Comparison of ENCODE assay signal across 9 cellular contexts in the genomic region with DNA sequence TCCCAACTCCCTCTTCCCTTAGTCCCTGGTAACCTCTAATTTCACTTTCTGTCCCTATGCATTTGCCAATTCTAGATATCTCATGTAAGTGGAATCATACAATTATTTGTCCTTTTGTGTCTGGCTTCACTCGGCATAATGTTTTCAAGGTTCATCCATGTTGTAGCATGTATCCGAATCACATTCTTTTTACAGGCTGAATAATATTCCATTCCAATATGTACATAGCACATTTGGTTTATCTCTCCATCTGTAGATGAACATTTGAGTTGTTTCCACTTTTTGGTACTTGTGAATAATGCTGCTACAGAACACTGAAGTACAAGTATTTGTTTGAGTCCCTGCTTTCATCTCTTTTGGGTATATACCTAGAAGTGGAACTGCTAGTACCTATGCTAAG. TPM values are rescaled to one million over a fixed set of nuclear protein-coding genes. Genes with fewer than 3 reads are reported as not detected.
A peak's percentile ranks its signal among the peaks of the same experiment; 100 is the strongest.
DNase-seq lines count a peak whose midpoint lies in the region; ATAC-seq and TF ChIP-seq lines count a peak whose summit lies in the region.
"Had no signal": no experiment of that assay in that cellular context is flagged by ENCODE, and none has a peak within 500 bp of the region (broad histone marks: within the 10 kb centered on the region; RNA-seq: fewer than 3 reads in every experiment).

No MANE protein-coding gene starts in this region.

- peak overlapping the region; percentile 84 for H3K27ac Mint-ChIP-seq in MCF 10A (ENCODE audit: low read depth, unreplicated experiment)
- peak overlapping the region; percentile 98 for H3K27ac Mint-ChIP-seq in activated B cell treated with CpG ODN at 0.5 μM for 24 hours

- H3K36me3 Mint-ChIP-seq in MCF 10A (ENCODE audit: insufficient read depth, unreplicated experiment) (peaks cover 9% of the 10 kb centered on the region), activated B cell treated with CpG ODN at 0.5 μM for 24 hours (ENCODE audit: low read depth) (peaks cover 12% of the 10 kb centered on the region)

- H3K36me3 ChIP-seq in mammary epithelial cell (ENCODE audit: insufficient read depth, low read length) (no peaks in the 10 kb centered on the region), muscle layer of colon (ENCODE audit: insufficient read depth, low read length) (no peaks in the 10 kb centered on the region), uterus (no peaks in the 10 kb centered on the region)
- H3K36me3 ChIP-seq: right atrium auricular region had no signal

- no peaks in the 10 kb centered on the region for H3K9me3 Mint-ChIP-seq in MCF 10A (ENCODE audit: unreplicated experiment)
- no peaks in the 10 kb centered on the region for H3K9me3 Mint-ChIP-seq in activated B cell treated with CpG ODN at 0.5 μM for 24 hours

- POLR2A ChIA-PET in MCF 10A (lab: Yijun Ruan, JAX) (interaction anchor here (0.7 to 5.3 kb wide), 7 partner anchors 9 to 825 kb away, joined by 3 to 93 read pairs (median 5); no protein-coding TSS in a partner anchor), activated B cell treated with CpG ODN at 0.5 μM for 24 hours (lab: Charles Lee) (interaction anchor here (0.6 to 5.1 kb wide), 4 partner anchors 15 to 1706 kb away, joined by 3 to 164 read pairs (median 4); no protein-coding TSS in a partner anchor)

- H3K9me3 ChIP-seq in mammary epithelial cell (replicated peaks; ENCODE audit: insufficient read depth, low read length), result no peaks in the 10 kb centered on the region
- no peaks in the 10 kb centered on the region for H3K9me3 ChIP-seq in muscle layer of colon (ENCODE audit: low read length)
- no peaks in the 10 kb centered on the region for H3K9me3 ChIP-seq in uterus
- H3K9me3 ChIP-seq: right atrium auricular region had no signal

- peaks cover 29% of the 10 kb centered on the region for H3K79me2 ChIP-seq in mammary epithelial cell (ENCODE audit: insufficient read depth, low read length)

- H3K27ac ChIP-seq in mammary epithelial cell (ENCODE audit: insufficient read depth, low read depth, low read length), result no peak overlapping the region
- H3K27ac ChIP-seq in muscle layer of colon (ENCODE audit: low read depth, low read length), result peak overlapping the region; percentile 92
- H3K27ac ChIP-seq in uterus, result peak overlapping the region; percentile 95 to 97

- dilution Hi-C loops in mammary epithelial cell (cut with HindIII; ENCODE audit: low sequenced_read_pairs), result no loop called here

- H3K27me3 Mint-ChIP-seq in MCF 10A (ENCODE audit: insufficient read depth, unreplicated experiment) (no peaks in the 10 kb centered on the region), activated B cell treated with CpG ODN at 0.5 μM for 24 hours (no peaks in the 10 kb centered on the region)

- H3K27me3 ChIP-seq in mammary epithelial cell (ENCODE audit: insufficient read depth, low read length) (no peaks in the 10 kb centered on the region), muscle layer of colon (ENCODE audit: control insufficient read depth in 1 of 2, insufficient read depth in 2 of 2, low read length in 2 of 2) (no peaks in the 10 kb centered on the region), uterus (no peaks in the 10 kb centered on the region)
- H3K27me3 ChIP-seq: right atrium auricular region had no signal

- intact Hi-C loops in MCF 10A (cut with micrococcal nuclease) (loop anchor here (10.0 kb wide), 1 partner anchor 828 kb away; the partner anchor contains the start of gene TGFB2), mammary epithelial cell (cut with micrococcal nuclease) (loop anchor here (5.0 kb wide), 1 partner anchor 86 kb away; no protein-coding TSS in a partner anchor), activated B cell treated with CpG ODN at 0.5 μM for 24 hours (cut with micrococcal nuclease) (loop anchor here (1.0 to 10.0 kb wide), 3 partner anchors 827 to 1712 kb away; partner anchors contain the start of genes GPATCH2 and SPATA17), uterus (cut with DNase I; ENCODE audit: low total_unique reads) (no loop called here)

- H3K9ac ChIP-seq in mammary epithelial cell (ENCODE audit: insufficient read depth, low read length) (no peak overlapping the region), muscle layer of colon (ENCODE audit: low read length) (peak overlapping the region; percentile 55)

- CTCF ChIA-PET in MCF 10A (lab: Yijun Ruan, JAX), result interaction anchor here (1.0 kb wide), 1 partner anchor 436 kb away, joined by 3 read pairs; no protein-coding TSS in a partner anchor
- CTCF ChIA-PET in mammary epithelial cell (lab: Charles Lee; ENCODE audit: low non-redundant PET), result no interaction called here
- CTCF ChIA-PET in activated B cell treated with CpG ODN at 0.5 μM for 24 hours (lab: Charles Lee), result interaction anchor here (5.0 kb wide), 1 partner anchor 15 kb away, joined by 37 read pairs; no protein-coding TSS in a partner anchor

- H3K4me2 ChIP-seq in mammary epithelial cell (ENCODE audit: insufficient read depth, low read depth, low read length), result no peak overlapping the region

- no peak overlapping the region for H2AFZ ChIP-seq in mammary epithelial cell (ENCODE audit: low read depth, low read length)

- peaks cover 34% of the 10 kb centered on the region for H3K4me1 Mint-ChIP-seq in MCF 10A (ENCODE audit: insufficient read depth, unreplicated experiment)
- H3K4me1 Mint-ChIP-seq in activated B cell treated with CpG ODN at 0.5 μM for 24 hours, result peaks cover 50% of the 10 kb centered on the region

- WGBS in mammary epithelial cell (ENCODE audit: low coverage, missing lambda C conversion rate), result 92% methylated on average over 2 of the region's 2 CpGs

- DNase-seq in MCF 10A (ENCODE audit: unreplicated experiment) (no peak), mammary epithelial cell (no peak), activated B cell treated with CpG ODN at 0.5 μM for 24 hours (no peak), uterus (no peak), epidermal melanocyte (ENCODE audit: insufficient read length, low spot score) (no peak), NCI-H510A treated with DMSO at 0.1 percent for 48 hours (lab: John Stamatoyannopoulos, UW) (no peak)

- H4K20me1 ChIP-seq in mammary epithelial cell (ENCODE audit: insufficient read depth, low read length), result no peaks in the 10 kb centered on the region

- no peak overlapping the region for H3K4me3 Mint-ChIP-seq in MCF 10A (ENCODE audit: unreplicated experiment)
- peak overlapping the region; percentile 98 for H3K4me3 Mint-ChIP-seq in activated B cell treated with CpG ODN at 0.5 μM for 24 hours

- TF ChIP-seq CTCF in MCF 10A (IDR thresholded peaks at IDR 0.05; ENCODE audit: unreplicated experiment) (no peak), mammary epithelial cell (conservative IDR thresholded peaks at IDR 0.05 in 1 of 2, IDR thresholded peaks at IDR 0.05 in 1 of 2; ENCODE audit: extremely low read depth in 1 of 2, insufficient read depth in 1 of 2, low read depth in 1 of 2, low read length in 2 of 2) (no peak), activated B cell treated with CpG ODN at 0.5 μM for 24 hours (IDR thresholded peaks at IDR 0.05) (no peak), uterus (IDR thresholded peaks at IDR 0.05) (no peak)

- TF ChIP-seq POLR2A in uterus (IDR thresholded peaks at IDR 0.05), result no peak

- in situ Hi-C loops in mammary epithelial cell (cut with MboI; ENCODE audit: low sequenced_read_pairs in 2 of 2), result no loop called here

- no peak for ATAC-seq in activated B cell treated with CpG ODN at 0.5 μM for 24 hours (ENCODE audit: low read depth)
- ATAC-seq in GM18868 (IDR thresholded peaks at IDR 0.05; ENCODE audit: unreplicated experiment), result no peak

- H3K4me3 ChIP-seq in mammary epithelial cell (replicated peaks in 1 of 3; ENCODE audit: insufficient read depth in 1 of 3, low read depth in 2 of 3, low read length in 3 of 3) (no peak overlapping the region), muscle layer of colon (ENCODE audit: low read depth in 1 of 2, low read length in 2 of 2) (peak overlapping the region; percentile 33 to 79), uterus (peak overlapping the region in 1 of 2 donors; percentile 75)

- BruUV-seq in MCF 10A (replicated peaks; lab: Mats Ljungman, UMichigan) (no TSS peak), mammary epithelial cell (replicated peaks; lab: Mats Ljungman, UMichigan) (no TSS peak)

- H3K4me1 ChIP-seq in mammary epithelial cell (ENCODE audit: insufficient read depth, low read length) (peaks cover 22% of the 10 kb centered on the region), muscle layer of colon (ENCODE audit: insufficient read depth, low read length) (peaks cover 26% of the 10 kb centered on the region), uterus (no peaks in the 10 kb centered on the region)

RNA-seq across cellular contexts. Expression of gene LYPLAL1, which starts 0.9 kb away (rescaled TPM):
- total RNA-seq in MCF 10A (2022), result 59.8 and 69.0 TPM in 2 replicates
- total RNA-seq in mammary epithelial cell, result 10 to 100 TPM; 34.5 to 34.7 TPM
- polyA plus RNA-seq in mammary epithelial cell, result 9.1 TPM
- polyA minus RNA-seq in mammary epithelial cell, result 9.7 TPM
- total RNA-seq in activated B cell treated with CpG ODN at 0.5 μM for 24 hours, result 38.0 and 42.3 TPM in 2 replicates
- total RNA-seq in uterus, result 10 to 100 TPM; 25.6 to 64.9 (median 49.9) TPM

Comparison
In these comparisons a context has a peak if more than half of its experiments do, and no peak if none do; other contexts are left out.
1. H3K4me3 ChIP-seq: peak in muscle layer of colon (2 of 2); none in mammary epithelial cell (0 of 3).